ENCODE assay signal across 16 cellular contexts in the genomic region with DNA sequence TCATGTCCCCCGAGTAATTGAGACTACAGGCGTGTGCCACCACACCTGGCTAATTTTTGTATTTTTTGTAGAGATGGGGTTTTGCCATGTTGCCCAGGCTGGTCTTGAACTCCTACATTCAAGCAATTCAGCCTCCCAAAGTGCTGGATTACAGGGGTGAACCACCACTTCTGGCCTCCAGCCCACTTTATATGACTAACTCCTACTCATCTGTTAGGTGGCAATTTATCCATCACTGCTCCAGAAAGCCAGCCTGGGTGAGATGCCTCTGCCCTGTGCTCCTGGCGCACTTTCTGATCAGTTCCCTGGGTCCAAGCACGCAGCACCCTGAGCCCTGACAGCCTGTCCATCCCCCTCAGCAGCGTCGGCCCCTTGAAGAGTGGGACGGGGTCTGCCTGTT. TPM values are rescaled to one million over a fixed set of nuclear protein-coding genes. Genes with fewer than 3 reads are reported as not detected.
A peak's percentile ranks its signal among the peaks of the same experiment; 100 is the strongest.
DNase-seq lines count a peak whose midpoint lies in the region; ATAC-seq lines count a peak whose summit lies in the region.
"Had no signal": no experiment of that assay in that cellular context is flagged by ENCODE, and none has a peak within 500 bp of the region (broad histone marks: within the 10 kb centered on the region; RNA-seq: fewer than 3 reads in every experiment).

No MANE protein-coding gene starts in this region.

- H3K27me3 Mint-ChIP-seq in T-helper 17 cell = peaks cover 7% of the 10 kb centered on the region
- peaks cover 3% of the 10 kb centered on the region in 2 donors for H3K27me3 Mint-ChIP-seq in CD4-positive, alpha-beta memory T cell

- POLR2A ChIA-PET in CD4-positive, alpha-beta memory T cell (lab: Charles Lee; ENCODE audit: partially characterized antibody) = no interaction called here

- H3K4me1 ChIP-seq in right cardiac atrium (ENCODE audit: control insufficient read depth, insufficient read depth, low read length) (no peaks in the 10 kb centered on the region), neuronal stem cell (ENCODE audit: control insufficient read depth in 2 of 2, insufficient read depth in 1 of 2, low read depth in 1 of 2, low read length in 2 of 2) (no peaks in the 10 kb centered on the region)
- no peaks in the 10 kb centered on the region for H3K4me1 ChIP-seq in CD4-positive, alpha-beta memory T cell (ENCODE audit: insufficient read depth, low read length)
- H3K4me1 ChIP-seq: Peyer's patch had no signal

- ATAC-seq in right cardiac atrium (no peak), T-helper 17 cell (no peak), HG03280 (IDR thresholded peaks at IDR 0.05; ENCODE audit: unreplicated experiment) (no peak)

- no peak overlapping the region for H2BK15ac ChIP-seq in neuronal stem cell (ENCODE audit: low read length)

- H3K9ac ChIP-seq in neuronal stem cell (ENCODE audit: low read depth, low read length, poor library complexity) = no peak overlapping the region
- H3K9ac ChIP-seq: KMS-11 had no signal

- no peak overlapping the region for H4K91ac ChIP-seq in neuronal stem cell (ENCODE audit: low read depth, low read length, poor library complexity)

- no peak overlapping the region for H2BK120ac ChIP-seq in neuronal stem cell (ENCODE audit: low read depth, low read length)

- H3K36me3 ChIP-seq in neuronal stem cell (replicated peaks in 1 of 2; ENCODE audit: control insufficient read depth in 2 of 2, insufficient read depth in 2 of 2, low read length in 2 of 2) = no peaks in the 10 kb centered on the region
- no peaks in the 10 kb centered on the region for H3K36me3 ChIP-seq in CD4-positive, alpha-beta memory T cell (ENCODE audit: insufficient read depth, low read length)
- H3K36me3 ChIP-seq: Peyer's patch had no signal

- no peak overlapping the region for H4K8ac ChIP-seq in neuronal stem cell (ENCODE audit: low read depth, low read length)

- DNase-seq in right cardiac atrium = peak in 2 of 3 donors; percentile 24 to 46
- DNase-seq in cardiac septum (ENCODE audit: low spot score) = no peak
- no peak for DNase-seq in T-helper 17 cell
- no peak for DNase-seq in neuronal stem cell (ENCODE audit: low spot score)
- no peak for DNase-seq in CD4-positive, alpha-beta memory T cell
- DNase-seq in inferior parietal cortex (ENCODE audit: extremely low spot score) = no peak
- DNase-seq: AML-193; Calu3; CD4-positive, CD25-positive, alpha-beta regulatory T cell; NCI-H187 treated with DMSO at 0.1 percent for 48 hours; NCI-H2171; NCI-H510A; NCI-H82 had no signal

- no peak overlapping the region for H2BK12ac ChIP-seq in neuronal stem cell (ENCODE audit: low read length)

- H2BK5ac ChIP-seq in neuronal stem cell (ENCODE audit: low read length) = no peak overlapping the region

- peak overlapping the region; percentile 34 for H3K27ac Mint-ChIP-seq in T-helper 17 cell
- no peak overlapping the region for H3K27ac Mint-ChIP-seq in CD4-positive, alpha-beta memory T cell
- H3K27ac Mint-ChIP-seq: CD4-positive, CD25-positive, alpha-beta regulatory T cell had no signal

- no peaks in the 10 kb centered on the region for H3K36me3 Mint-ChIP-seq in T-helper 17 cell (ENCODE audit: low read depth)
- H3K36me3 Mint-ChIP-seq in CD4-positive, alpha-beta memory T cell = no peaks in the 10 kb centered on the region
- H3K36me3 Mint-ChIP-seq: CD4-positive, CD25-positive, alpha-beta regulatory T cell had no signal

- H3K79me1 ChIP-seq in neuronal stem cell (ENCODE audit: low read depth, low read length) = peaks cover 3% of the 10 kb centered on the region

- no peak overlapping the region for H3K4me2 ChIP-seq in neuronal stem cell (ENCODE audit: insufficient read depth, low read length, poor library complexity, severe bottlenecking)
- H3K4me2 ChIP-seq: KMS-11 had no signal

- H3K27me3 ChIP-seq in right cardiac atrium (ENCODE audit: control insufficient read depth, insufficient read depth) (no peaks in the 10 kb centered on the region), neuronal stem cell (ENCODE audit: control insufficient read depth in 3 of 3, insufficient read depth in 3 of 3, low read depth in 1 of 3, low read length in 3 of 3) (peaks cover 0 to 7% (median 0%) of the 10 kb centered on the region in 3 experiments)
- no peaks in the 10 kb centered on the region for H3K27me3 ChIP-seq in CD4-positive, alpha-beta memory T cell (ENCODE audit: insufficient read depth, low read length)
- H3K27me3 ChIP-seq: Peyer's patch had no signal

- H3K27ac ChIP-seq in right cardiac atrium (ENCODE audit: low read length) (no peak overlapping the region), neuronal stem cell (replicated peaks; ENCODE audit: low read length) (no peak overlapping the region)
- H3K27ac ChIP-seq in CD4-positive, alpha-beta memory T cell (ENCODE audit: low read depth, low read length) = no peak overlapping the region
- H3K27ac ChIP-seq: KMS-11, Peyer's patch had no signal

- no peaks in the 10 kb centered on the region for H3K9me3 ChIP-seq in right cardiac atrium (ENCODE audit: control insufficient read depth, low read length)
- H3K9me3 ChIP-seq in T-helper 17 cell (ENCODE audit: control insufficient read depth, low read length, poor library complexity, severe bottlenecking) = no peaks in the 10 kb centered on the region
- H3K9me3 ChIP-seq in neuronal stem cell (replicated peaks in 1 of 2; ENCODE audit: control insufficient read depth in 2 of 2, insufficient read depth in 1 of 2, low read depth in 1 of 2, low read length in 2 of 2) = no peaks in the 10 kb centered on the region
- H3K9me3 ChIP-seq in CD4-positive, alpha-beta memory T cell (ENCODE audit: control insufficient read depth in 1 of 2, low read length in 2 of 2) = no peaks in the 10 kb centered on the region
- H3K9me3 ChIP-seq: Peyer's patch had no signal

- intact Hi-C loops in right cardiac atrium (cut with DNase I) = no loop called here
- intact Hi-C loops in cardiac septum (cut with DNase I) = no loop called here
- intact Hi-C loops in CD4-positive, alpha-beta memory T cell (cut with micrococcal nuclease) = no loop called here

- H3K23ac ChIP-seq in neuronal stem cell (ENCODE audit: low read depth, low read length, poor library complexity) = no peak overlapping the region

- H3K14ac ChIP-seq in neuronal stem cell (ENCODE audit: low read length) = peak overlapping the region; percentile 71

- no peak overlapping the region for H3K4ac ChIP-seq in neuronal stem cell (ENCODE audit: low read length)

- H3K4me1 Mint-ChIP-seq in T-helper 17 cell = no peaks in the 10 kb centered on the region
- H3K4me1 Mint-ChIP-seq in CD4-positive, alpha-beta memory T cell = no peaks in the 10 kb centered on the region
- H3K4me1 Mint-ChIP-seq: CD4-positive, CD25-positive, alpha-beta regulatory T cell had no signal

- no peak overlapping the region for H2AK5ac ChIP-seq in neuronal stem cell (ENCODE audit: low read depth, low read length)

- no peak overlapping the region for H3K18ac ChIP-seq in neuronal stem cell (ENCODE audit: low read length)

- H3K4me3 Mint-ChIP-seq in T-helper 17 cell = no peak overlapping the region
- H3K4me3 Mint-ChIP-seq in CD4-positive, alpha-beta memory T cell = no peak overlapping the region
- H3K4me3 Mint-ChIP-seq: CD4-positive, CD25-positive, alpha-beta regulatory T cell had no signal

- H3K4me3 ChIP-seq in right cardiac atrium (ENCODE audit: low read length) (no peak overlapping the region), neuronal stem cell (ENCODE audit: low read length in 2 of 2) (no peak overlapping the region)
- no peak overlapping the region for H3K4me3 ChIP-seq in CD4-positive, alpha-beta memory T cell (ENCODE audit: low read length in 2 of 2)
- H3K4me3 ChIP-seq: Peyer's patch had no signal

- WGBS in right cardiac atrium = 79% methylated on average over 7 of the region's 7 CpGs
- no CpG with 5 or more reads among the region's 7 CpGs for WGBS in neuronal stem cell (ENCODE audit: extremely low coverage in 2 of 2, insufficient read length in 2 of 2, insufficient replicate concordance in 1 of 2), 2 donors

- no peaks in the 10 kb centered on the region for H3K9me3 Mint-ChIP-seq in CD4-positive, alpha-beta memory T cell

- CTCF ChIA-PET in CD4-positive, alpha-beta memory T cell (lab: Charles Lee; ENCODE audit: partially characterized antibody) = interaction anchor here (0.6 kb wide), 1 partner anchor 1475 kb away, joined by 3 read pairs; no protein-coding TSS in a partner anchor

- no peak overlapping the region for H2AFZ ChIP-seq in neuronal stem cell (ENCODE audit: low read length)

RNA-seq across cellular contexts. Expression of a gene that starts 29.4 kb away (rescaled TPM):
- total RNA-seq in right cardiac atrium = 10 to 100 TPM in 3 of 4 donors, 1 to 10 TPM in 1; 9.5 to 43.3 (median 34.0) TPM
- 21.5 TPM for polyA plus RNA-seq in right cardiac atrium
- total RNA-seq in cardiac septum = 1.00 TPM
- total RNA-seq in T-helper 17 cell = under 1 TPM; 0.08 to 0.40 TPM
- 2.9 TPM for polyA plus RNA-seq in neuronal stem cell (2013, experiment 1 of 2)
- polyA plus RNA-seq in neuronal stem cell (2013, experiment 2 of 2) = 2.7 TPM
- total RNA-seq in CD4-positive, alpha-beta memory T cell = under 1 TPM; 0.72 to 0.90 TPM
- polyA plus RNA-seq in CD4-positive, alpha-beta memory T cell = under 1 TPM; 0.03 to 0.09 TPM

RNA-seq across cellular contexts. Expression of a gene that starts 41.9 kb away (rescaled TPM):
- total RNA-seq in right cardiac atrium (10 to 100 TPM; 35.2 to 64.0 (median 48.5) TPM), cardiac septum (32.0 TPM), T-helper 17 cell (not detected)
- polyA plus RNA-seq in right cardiac atrium = 20.8 TPM
- 43.0 TPM for polyA plus RNA-seq in neuronal stem cell (2013, experiment 1 of 2)
- 45.1 TPM for polyA plus RNA-seq in neuronal stem cell (2013, experiment 2 of 2)
- total RNA-seq in CD4-positive, alpha-beta memory T cell = not detected
- polyA plus RNA-seq in CD4-positive, alpha-beta memory T cell = not detected
- total RNA-seq: CD4-positive, CD25-positive, alpha-beta regulatory T cell had no signal
- polyA plus RNA-seq: CD4-positive, CD25-positive, alpha-beta regulatory T cell had no signal

RNA-seq across cellular contexts. Expression of a gene that starts 59.5 kb away (rescaled TPM):
- 1 to 10 TPM; 1.6 to 5.5 (median 3.6) TPM for total RNA-seq in right cardiac atrium
- 10.3 TPM for polyA plus RNA-seq in right cardiac atrium
- total RNA-seq in cardiac septum = 10.3 TPM
- total RNA-seq in T-helper 17 cell = not detected
- polyA plus RNA-seq in neuronal stem cell (2013, experiment 1 of 2) = not detected
- not detected for polyA plus RNA-seq in neuronal stem cell (2013, experiment 2 of 2)
- not detected for total RNA-seq in CD4-positive, alpha-beta memory T cell
- not detected for polyA plus RNA-seq in CD4-positive, alpha-beta memory T cell
- total RNA-seq: Calu3; CD4-positive, CD25-positive, alpha-beta regulatory T cell; Peyer's patch had no signal
- polyA plus RNA-seq: CD4-positive, CD25-positive, alpha-beta regulatory T cell had no signal

Comparison
In these comparisons a context has a peak if more than half of its experiments do, and no peak if none do; other contexts are left out.
1. DNase-seq: peak in right cardiac atrium (2 of 3); none in cardiac septum (single experiment), T-helper 17 cell (0 of 3), neuronal stem cell (single experiment), CD4-positive, alpha-beta memory T cell (0 of 5) and inferior parietal cortex (single experiment).
2. RNA of a gene that starts 41.9 kb away (total RNA-seq): 35.2 to 64.0 TPM in right cardiac atrium and 32.0 TPM in cardiac septum (single experiment); not detected in T-helper 17 cell and not detected in CD4-positive, alpha-beta memory T cell; every median in the first group is over 10 times any median in the second.